Comparison of ENCODE assay signal across 1 cellular context in genomic region chr17:75289122-75289831, GRCh38.
A peak's percentile ranks its signal among the peaks of the same experiment; 100 is the strongest.
TF ChIP-seq lines count a peak whose summit lies in the region.

SLC25A19 (minus strand) TSS chr17:75289433; CDS start chr17:75286764, 2,669 bp downstream.

TF ChIP-seq in K562, 482 proteins besides CTCF, POLR2A, EP300 and RAD21 (continued from another document and continues in another):
- TF ChIP-seq IRF9 (tag; IDR thresholded peaks at IDR 0.05): no peak
- TF ChIP-seq STAT5B (CRISPR knock-in tag; IDR thresholded peaks at IDR 0.05): no peak
- TF ChIP-seq ZNF507 (tag; conservative IDR thresholded peaks at IDR 0.05): no peak
- TF ChIP-seq SMAD4 (CRISPR knock-in tag; conservative IDR thresholded peaks at IDR 0.05): no peak; the same call in 1 of the 2 replicates
- no peak for TF ChIP-seq ZNF584 (CRISPR knock-in tag; IDR thresholded peaks at IDR 0.05; ENCODE audit: low read depth)
- no peak for TF ChIP-seq PTBP1 (IDR thresholded peaks at IDR 0.05; ENCODE audit: low read depth, low read length)
- no peak for TF ChIP-seq ZNF407 (IDR thresholded peaks at IDR 0.05; ENCODE audit: low read depth)
- TF ChIP-seq TAF1 (IDR thresholded peaks at IDR 0.05; ENCODE audit: control insufficient read depth, extremely low read depth, insufficient read depth, low read length, severe bottlenecking): peak; percentile 79
- no peak for TF ChIP-seq HLTF (IDR thresholded peaks at IDR 0.05)
- peak; percentile 97 for TF ChIP-seq ZNF143 (CRISPR knock-in tag; IDR thresholded peaks at IDR 0.05)
- no peak for TF ChIP-seq NFATC3 (IDR thresholded peaks at IDR 0.05)
- TF ChIP-seq ZNF449 (CRISPR knock-in tag; IDR thresholded peaks at IDR 0.05): no peak
- no peak for TF ChIP-seq EWSR1 (IDR thresholded peaks at IDR 0.05; ENCODE audit: borderline replicate concordance, low read depth, partially characterized antibody)
- TF ChIP-seq SIRT6 (IDR thresholded peaks at IDR 0.05; ENCODE audit: low read depth, low read length): no peak
- no peak for TF ChIP-seq ZNF707 (CRISPR knock-in tag; conservative IDR thresholded peaks at IDR 0.05)
- TF ChIP-seq LEF1 (IDR thresholded peaks at IDR 0.05): no peak
- TF ChIP-seq MCM7 (IDR thresholded peaks at IDR 0.05): no peak
- peak in 1 of 2 experiments; percentile 32; a peak in 1 of 3 replicates for TF ChIP-seq CBX3 (IDR thresholded peaks at IDR 0.05; ENCODE audit: borderline replicate concordance in 1 of 2, low read length in 2 of 2)
- TF ChIP-seq CC2D1A (IDR thresholded peaks at IDR 0.05): no peak
- TF ChIP-seq ZBTB8A (IDR thresholded peaks at IDR 0.05; ENCODE audit: partially characterized antibody): no peak
- TF ChIP-seq MAFF (IDR thresholded peaks at IDR 0.05; ENCODE audit: low read length): no peak
- TF ChIP-seq SMC3 (conservative IDR thresholded peaks at IDR 0.05; ENCODE audit: insufficient read depth, low read depth, low read length): peak; percentile 35
- no peak; the same call in 1 of the 2 replicates for TF ChIP-seq ZNF395 (CRISPR knock-in tag; IDR thresholded peaks at IDR 0.05)
- TF ChIP-seq ZNF174 (CRISPR knock-in tag; IDR thresholded peaks at IDR 0.05): no peak
- no peak for TF ChIP-seq RBM17 (IDR thresholded peaks at IDR 0.05; ENCODE audit: borderline replicate concordance, low read depth, low read length)
- no peak for TF ChIP-seq ZNF79 (CRISPR knock-in tag; IDR thresholded peaks at IDR 0.05; ENCODE audit: low read depth)
- no peak for TF ChIP-seq ZNF655 (CRISPR knock-in tag; IDR thresholded peaks at IDR 0.05)
- peak; percentile 66 for TF ChIP-seq PHF20 (IDR thresholded peaks at IDR 0.05; ENCODE audit: partially characterized antibody)
- TF ChIP-seq KLF16 (IDR thresholded peaks at IDR 0.05): no peak
- no peak for TF ChIP-seq TAL1 (IDR thresholded peaks at IDR 0.05)
- TF ChIP-seq TCF3 (CRISPR knock-in tag; IDR thresholded peaks at IDR 0.05): 0 out of 2 replicates have a peak, but pooled peaks have one; percentile 19
- no peak for TF ChIP-seq POLR2AphosphoS2 (IDR thresholded peaks at IDR 0.05; ENCODE audit: low read length)
- no peak for TF ChIP-seq BRF1 (IDR thresholded peaks at IDR 0.05; ENCODE audit: borderline replicate concordance, extremely low read depth, insufficient read length)
- TF ChIP-seq BDP1 (IDR thresholded peaks at IDR 0.05; ENCODE audit: insufficient read depth, insufficient read length): no peak
- TF ChIP-seq SNAPC5 (CRISPR knock-in tag; IDR thresholded peaks at IDR 0.05): no peak
- TF ChIP-seq MXD1 (CRISPR knock-in tag; IDR thresholded peaks at IDR 0.05; ENCODE audit: borderline replicate concordance, poor library complexity, severe bottlenecking): no peak
- 0 out of 2 replicates have a peak, but pooled peaks have one; percentile 30 for TF ChIP-seq HINFP (tag; conservative IDR thresholded peaks at IDR 0.05; ENCODE audit: low read depth)
- peak; percentile 92 for TF ChIP-seq SAP30 (IDR thresholded peaks at IDR 0.05; ENCODE audit: borderline replicate concordance, insufficient read depth, low read depth, low read length, poor library complexity, severe bottlenecking)
- TF ChIP-seq CBFA2T3 (IDR thresholded peaks at IDR 0.05): no peak
- TF ChIP-seq EHMT2 (IDR thresholded peaks at IDR 0.05): no peak
- TF ChIP-seq TSC22D4 (tag; IDR thresholded peaks at IDR 0.05): no peak
- 0 out of 4 replicates have a peak, but pooled peaks of 1 of the 2 experiments have one; percentile 30 for TF ChIP-seq MLLT1 (IDR thresholded peaks at IDR 0.05)
- TF ChIP-seq ZNF668 (CRISPR knock-in tag; IDR thresholded peaks at IDR 0.05): no peak
- TF ChIP-seq ATF3 (IDR thresholded peaks at IDR 0.05): no peak
- TF ChIP-seq ATF3 (CRISPR knock-in tag; conservative IDR thresholded peaks at IDR 0.05): no peak
- no peak for TF ChIP-seq BRF2 (IDR thresholded peaks at IDR 0.05; ENCODE audit: borderline replicate concordance, insufficient read depth, insufficient read length)
- no peak for TF ChIP-seq BACH1 (tag; IDR thresholded peaks at IDR 0.05)
- TF ChIP-seq PRMT5 (CRISPR knock-in tag; IDR thresholded peaks at IDR 0.05): no peak
- no peak for TF ChIP-seq ZNF239 (CRISPR knock-in tag; IDR thresholded peaks at IDR 0.05)
- TF ChIP-seq ILF3 (IDR thresholded peaks at IDR 0.05; ENCODE audit: borderline replicate concordance): no peak
